ENCODE assay signal across 14 cellular contexts in the genomic region with DNA sequence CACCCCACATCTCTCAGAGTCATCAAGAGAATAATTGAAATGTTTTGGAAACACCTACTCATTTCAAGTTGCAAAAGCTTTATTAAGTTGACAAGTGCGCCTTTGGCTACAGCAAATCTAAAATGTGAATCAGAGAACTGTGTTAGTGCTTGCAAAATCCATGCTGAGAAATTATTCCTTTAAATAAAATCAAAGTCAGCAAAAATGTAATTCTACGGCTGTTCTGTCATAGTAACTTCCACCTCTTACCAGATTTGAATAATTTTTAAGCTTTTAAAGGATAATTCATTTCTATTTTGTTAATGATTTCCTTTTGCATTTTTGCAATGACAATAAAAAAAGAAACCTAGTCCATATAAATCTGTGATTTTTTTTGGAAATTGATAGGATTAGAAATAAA.
DNase-seq lines count a peak whose midpoint lies in the region; ATAC-seq, FAIRE-seq and TF ChIP-seq lines count a peak whose summit lies in the region.
"Had no signal": no experiment of that assay in that cellular context is flagged by ENCODE, and none has a peak within 500 bp of the region (broad histone marks: within the 10 kb centered on the region; RNA-seq: fewer than 3 reads in every experiment).

No MANE protein-coding gene starts in this region.

- no peak overlapping the region for H3K4me3 ChIP-seq in A673 (ENCODE audit: low read depth, low read length, poor library complexity, severe bottlenecking)
- H3K4me3 ChIP-seq in IMR-90 (ENCODE audit: insufficient read depth, low read depth, low read length) = no peak overlapping the region
- H3K4me3 ChIP-seq in fibroblast of villous mesenchyme (ENCODE audit: low read depth, low read length) = no peak overlapping the region
- no peak overlapping the region for H3K4me3 ChIP-seq in mesendoderm (ENCODE audit: low read length)
- H3K4me3 ChIP-seq: BLaER1 had no signal

- H3K79me1 ChIP-seq in IMR-90 (ENCODE audit: low read depth in 1 of 2, low read length in 2 of 2) = no peaks in the 10 kb centered on the region
- no peaks in the 10 kb centered on the region for H3K79me1 ChIP-seq in mesendoderm (ENCODE audit: low read length)

- no peak for TF ChIP-seq CTCF in A673 (conservative IDR thresholded peaks at IDR 0.05; ENCODE audit: low read depth, low read length)
- TF ChIP-seq CTCF in IMR-90 (conservative IDR thresholded peaks at IDR 0.05; ENCODE audit: low read depth, low read length) = no peak
- TF ChIP-seq CTCF in fibroblast of villous mesenchyme (IDR thresholded peaks at IDR 0.05; ENCODE audit: insufficient read depth, low read depth, low read length) = no peak

- H2BK120ac ChIP-seq in IMR-90 (ENCODE audit: low read depth, low read length) = no peak overlapping the region
- no peak overlapping the region for H2BK120ac ChIP-seq in mesendoderm (ENCODE audit: low read depth, low read length)

- H2BK15ac ChIP-seq in IMR-90 (ENCODE audit: low read depth, low read length) (no peak overlapping the region), mesendoderm (replicated peaks; ENCODE audit: low read depth) (no peak overlapping the region)

- no peaks in the 10 kb centered on the region for H3K9me3 ChIP-seq in A673 (ENCODE audit: low read depth, low read length, poor library complexity, severe bottlenecking)
- H3K9me3 ChIP-seq in IMR-90 (ENCODE audit: control insufficient read depth, insufficient read depth, low read length) = no peaks in the 10 kb centered on the region
- H3K9me3 ChIP-seq: BLaER1 had no signal

- H4K8ac ChIP-seq in IMR-90 (ENCODE audit: low read depth in 2 of 2, low read length in 2 of 2) = no peak overlapping the region
- H4K8ac ChIP-seq in mesendoderm (ENCODE audit: low read depth, low read length) = no peak overlapping the region

- H4K5ac ChIP-seq in IMR-90 (ENCODE audit: low read depth, low read length) (no peak overlapping the region), mesendoderm (ENCODE audit: low read length) (no peak overlapping the region)

- no peak overlapping the region for H3K14ac ChIP-seq in IMR-90 (replicated peaks; ENCODE audit: low read depth, low read length)

- H3K4me2 ChIP-seq in IMR-90 (ENCODE audit: low read depth, low read length) (no peak overlapping the region), mesendoderm (ENCODE audit: low read length) (no peak overlapping the region)
- H3K4me2 ChIP-seq: BLaER1 had no signal

- WGBS in IMR-90 (ENCODE audit: extremely low coverage in 2 of 2, insufficient read length in 1 of 2), 2 experiments = no CpG with 5 or more reads among the region's 2 CpGs
- no CpG with 5 or more reads among the region's 2 CpGs for WGBS in mesendoderm (ENCODE audit: extremely low coverage, insufficient coverage, low lambda C conversion rate)

- H3K9ac ChIP-seq in IMR-90 (ENCODE audit: low read depth, low read length) (no peak overlapping the region), mesendoderm (ENCODE audit: low read length) (no peak overlapping the region)
- H3K9ac ChIP-seq: BLaER1 had no signal

- no peak for ATAC-seq in IMR-90 (ENCODE audit: low read depth)

- no peaks in the 10 kb centered on the region for H3K27me3 ChIP-seq in A673 (replicated peaks; ENCODE audit: insufficient read depth, low read depth, low read length, poor library complexity)
- H3K27me3 ChIP-seq in IMR-90 (ENCODE audit: control insufficient read depth, insufficient read depth, low read length) = no peaks in the 10 kb centered on the region
- no peaks in the 10 kb centered on the region for H3K27me3 ChIP-seq in mesendoderm (ENCODE audit: insufficient read depth, low read length, poor library complexity)
- H3K27me3 ChIP-seq: BLaER1 had no signal

- H2BK5ac ChIP-seq in IMR-90 (ENCODE audit: low read depth, low read length, poor library complexity, severe bottlenecking) (no peak overlapping the region), mesendoderm (ENCODE audit: low read length) (no peak overlapping the region)

- in situ Hi-C loops in IMR-90 (cut with MboI; ENCODE audit: low sequenced_read_pairs) = no loop called here

- no peak overlapping the region for H2AFZ ChIP-seq in IMR-90 (replicated peaks; ENCODE audit: low read length, poor library complexity)

- intact Hi-C loops in A673 (cut with micrococcal nuclease; ENCODE audit: unreplicated experiment) = no loop called here
- intact Hi-C loops in IMR-90 (cut with micrococcal nuclease) = no loop called here

- peak; percentile 37 for DNase-seq in A673 (ENCODE audit: low spot score)
- DNase-seq in IMR-90 = no peak
- peak; percentile 5 for DNase-seq in fibroblast of villous mesenchyme (ENCODE audit: low read depth)
- no peak for DNase-seq in activated T-cell treated with anti-CD3 and anti-CD28 coated beads, Interleukin-2, amount 50 U/mL, for 1 hour
- DNase-seq in mesendoderm = no peak
- no peak for DNase-seq in GM12891 (ENCODE audit: insufficient read length, low spot score)
- DNase-seq: CD4-positive, alpha-beta memory T cell; DMS153; DMS79; GDM1; H9 had no signal

- H2AK5ac ChIP-seq in IMR-90 (ENCODE audit: low read depth, low read length) (no peak overlapping the region), mesendoderm (ENCODE audit: low read length) (no peak overlapping the region)

- TF ChIP-seq POLR2A in IMR-90 (IDR thresholded peaks at IDR 0.05; ENCODE audit: low read depth, low read length) (no peak), GM12891 (IDR thresholded peaks at IDR 0.05; ENCODE audit: low read depth, low read length) (no peak)

- H2BK20ac ChIP-seq in IMR-90 (ENCODE audit: low read depth, low read length) = no peak overlapping the region

- H3K18ac ChIP-seq in IMR-90 (ENCODE audit: low read depth, low read length) (no peak overlapping the region), mesendoderm (ENCODE audit: low read length) (no peak overlapping the region)

- no peak for FAIRE-seq in GM12891 (lab: Jason Lieb, UNC)
- FAIRE-seq: A204.1, H1 had no signal

- H2AK9ac ChIP-seq in IMR-90 (replicated peaks; ENCODE audit: low read depth, low read length, poor library complexity) = no peak overlapping the region

- H3K4me1 ChIP-seq in A673 (ENCODE audit: insufficient read depth, low read length, poor library complexity, severe bottlenecking) (peaks cover 4% of the 10 kb centered on the region), IMR-90 (ENCODE audit: control insufficient read depth, insufficient read depth, low read length) (no peaks in the 10 kb centered on the region), mesendoderm (ENCODE audit: control insufficient read depth, low read depth, low read length) (no peaks in the 10 kb centered on the region)
- H3K4me1 ChIP-seq: BLaER1 had no signal

- no peaks in the 10 kb centered on the region for H3K79me2 ChIP-seq in mesendoderm (ENCODE audit: control insufficient read depth, insufficient read depth, low read length)

- no peak for TF ChIP-seq RAD21 in IMR-90 (IDR thresholded peaks at IDR 0.05; ENCODE audit: low read length)

- H3K36me3 ChIP-seq in A673 (ENCODE audit: insufficient read depth, low read length, poor library complexity, severe bottlenecking) = no peaks in the 10 kb centered on the region
- H3K36me3 ChIP-seq in IMR-90 (ENCODE audit: control insufficient read depth, insufficient read depth, low read length) = no peaks in the 10 kb centered on the region
- no peaks in the 10 kb centered on the region for H3K36me3 ChIP-seq in mesendoderm (ENCODE audit: control insufficient read depth, insufficient read depth, low read length)
- H3K36me3 ChIP-seq: BLaER1 had no signal

- no peak overlapping the region for H3K23ac ChIP-seq in IMR-90 (ENCODE audit: low read depth, low read length)
- H3K23ac ChIP-seq in mesendoderm (ENCODE audit: low read length) = no peak overlapping the region

- POLR2A ChIA-PET in A673 (lab: Charles Lee; ENCODE audit: low non-redundant PET) (no interaction called here), IMR-90 (lab: Charles Lee; ENCODE audit: unreplicated experiment) (no interaction called here)

- no peak overlapping the region for H4K91ac ChIP-seq in IMR-90 (ENCODE audit: insufficient read depth, low read depth, low read length)

- no peak overlapping the region for H3K27ac ChIP-seq in A673 (ENCODE audit: low read depth, low read length, poor library complexity, severe bottlenecking)
- no peak overlapping the region for H3K27ac ChIP-seq in IMR-90 (ENCODE audit: insufficient read depth, low read length)
- H3K27ac ChIP-seq in mesendoderm (ENCODE audit: low read depth, low read length) = no peak overlapping the region
- H3K27ac ChIP-seq: BLaER1 had no signal

- H4K20me1 ChIP-seq in IMR-90 (ENCODE audit: insufficient read depth, low read length) = no peaks in the 10 kb centered on the region
- H4K20me1 ChIP-seq: BLaER1 had no signal

- CTCF ChIA-PET in A673 (lab: Charles Lee) (no interaction called here), IMR-90 (lab: Yijun Ruan, JAX) (no interaction called here)

- H3K9me1 ChIP-seq in IMR-90 (ENCODE audit: insufficient read depth, low read length) = no peaks in the 10 kb centered on the region

- dilution Hi-C loops in IMR-90 (cut with HindIII; ENCODE audit: low sequenced_read_pairs, unreplicated experiment) = no loop called here

- BruUV-seq in A673 (replicated peaks; lab: Mats Ljungman, UMichigan) (no TSS peak), IMR-90 (replicated peaks; lab: Mats Ljungman, UMichigan) (no TSS peak)

- H3K56ac ChIP-seq in IMR-90 (ENCODE audit: extremely low read depth, insufficient read depth, low read length) (no peak overlapping the region), mesendoderm (ENCODE audit: low read length) (no peak overlapping the region)

- no peak overlapping the region for H3K4ac ChIP-seq in IMR-90 (ENCODE audit: low read depth, low read length)
- no peak overlapping the region for H3K4ac ChIP-seq in mesendoderm (ENCODE audit: low read depth, low read length)

TF ChIP-seq in IMR-90, 13 proteins besides CTCF, POLR2A, EP300 and RAD21 (continues in another document):
- TF ChIP-seq NFE2L2 (IDR thresholded peaks at IDR 0.05; ENCODE audit: low read depth, low read length) (no peak), FOS (IDR thresholded peaks at IDR 0.05; ENCODE audit: low read depth, low read length) (no peak), MAZ (IDR thresholded peaks at IDR 0.05; ENCODE audit: borderline replicate concordance, low read depth, low read length) (no peak), RFX5 (IDR thresholded peaks at IDR 0.05; ENCODE audit: low read depth, low read length) (no peak)

TF ChIP-seq in GM12891, 5 proteins besides CTCF, POLR2A, EP300 and RAD21:
- no peak for TF ChIP-seq SPI1 (IDR thresholded peaks at IDR 0.05; ENCODE audit: low read depth, low read length)

Comparison
In these comparisons a context has a peak if more than half of its experiments do, and no peak if none do; other contexts are left out.
1. DNase-seq: peak in A673 (single experiment) and fibroblast of villous mesenchyme (single experiment); none in IMR-90 (single experiment), activated T-cell treated with anti-CD3 and anti-CD28 coated beads, Interleukin-2, amount 50 U/mL, for 1 hour (single experiment), mesendoderm (single experiment) and GM12891 (single experiment).